ENCODE assay signal across 1 cellular context in genomic region chr17:50956750-50957523, GRCh38.
TF ChIP-seq lines count a peak whose summit lies in the region.

No MANE protein-coding gene starts in this region.

TF ChIP-seq in WTC11, 78 proteins besides CTCF, POLR2A, EP300 and RAD21 (continued from another document):
- TF ChIP-seq, protein P1, sequence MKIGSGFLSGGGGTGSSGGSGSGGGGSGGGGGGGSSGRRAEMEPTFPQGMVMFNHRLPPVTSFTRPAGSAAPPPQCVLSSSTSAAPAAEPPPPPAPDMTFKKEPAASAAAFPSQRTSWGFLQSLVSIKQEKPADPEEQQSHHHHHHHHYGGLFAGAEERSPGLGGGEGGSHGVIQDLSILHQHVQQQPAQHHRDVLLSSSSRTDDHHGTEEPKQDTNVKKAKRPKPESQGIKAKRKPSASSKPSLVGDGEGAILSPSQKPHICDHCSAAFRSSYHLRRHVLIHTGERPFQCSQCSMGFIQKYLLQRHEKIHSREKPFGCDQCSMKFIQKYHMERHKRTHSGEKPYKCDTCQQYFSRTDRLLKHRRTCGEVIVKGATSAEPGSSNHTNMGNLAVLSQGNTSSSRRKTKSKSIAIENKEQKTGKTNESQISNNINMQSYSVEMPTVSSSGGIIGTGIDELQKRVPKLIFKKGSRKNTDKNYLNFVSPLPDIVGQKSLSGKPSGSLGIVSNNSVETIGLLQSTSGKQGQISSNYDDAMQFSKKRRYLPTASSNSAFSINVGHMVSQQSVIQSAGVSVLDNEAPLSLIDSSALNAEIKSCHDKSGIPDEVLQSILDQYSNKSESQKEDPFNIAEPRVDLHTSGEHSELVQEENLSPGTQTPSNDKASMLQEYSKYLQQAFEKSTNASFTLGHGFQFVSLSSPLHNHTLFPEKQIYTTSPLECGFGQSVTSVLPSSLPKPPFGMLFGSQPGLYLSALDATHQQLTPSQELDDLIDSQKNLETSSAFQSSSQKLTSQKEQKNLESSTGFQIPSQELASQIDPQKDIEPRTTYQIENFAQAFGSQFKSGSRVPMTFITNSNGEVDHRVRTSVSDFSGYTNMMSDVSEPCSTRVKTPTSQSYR (CRISPR knock-in tag; IDR thresholded peaks at IDR 0.05) = no peak
- TF ChIP-seq GRHL2 (CRISPR knock-in tag; IDR thresholded peaks at IDR 0.05; ENCODE audit: insufficient replicate concordance, severe bottlenecking) = no peak
- TF ChIP-seq IRF2 (CRISPR knock-in tag; IDR thresholded peaks at IDR 0.05; ENCODE audit: borderline replicate concordance, low read depth) = no peak
- no peak for TF ChIP-seq OVOL2 (CRISPR knock-in tag; IDR thresholded peaks at IDR 0.05; ENCODE audit: borderline replicate concordance)
- no peak for TF ChIP-seq FOXK1 (CRISPR knock-in tag; IDR thresholded peaks at IDR 0.05)
- TF ChIP-seq, protein P2, sequence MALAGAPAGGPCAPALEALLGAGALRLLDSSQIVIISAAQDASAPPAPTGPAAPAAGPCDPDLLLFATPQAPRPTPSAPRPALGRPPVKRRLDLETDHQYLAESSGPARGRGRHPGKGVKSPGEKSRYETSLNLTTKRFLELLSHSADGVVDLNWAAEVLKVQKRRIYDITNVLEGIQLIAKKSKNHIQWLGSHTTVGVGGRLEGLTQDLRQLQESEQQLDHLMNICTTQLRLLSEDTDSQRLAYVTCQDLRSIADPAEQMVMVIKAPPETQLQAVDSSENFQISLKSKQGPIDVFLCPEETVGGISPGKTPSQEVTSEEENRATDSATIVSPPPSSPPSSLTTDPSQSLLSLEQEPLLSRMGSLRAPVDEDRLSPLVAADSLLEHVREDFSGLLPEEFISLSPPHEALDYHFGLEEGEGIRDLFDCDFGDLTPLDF (CRISPR knock-in tag; IDR thresholded peaks at IDR 0.05) = no peak
- TF ChIP-seq ATF1 (CRISPR knock-in tag; IDR thresholded peaks at IDR 0.05) = no peak
TF ChIP-seq in WTC11: peak in this region for 0.
